In genomic region chr9:118631956-118632355, GRCh38 we compare ENCODE assay signal across 27 cellular contexts.
"Had no signal": no experiment of that assay in that cellular context is flagged by ENCODE, and none has a peak within 500 bp of the region (broad histone marks: within the 10 kb centered on the region; RNA-seq: fewer than 3 reads in every experiment).

No MANE protein-coding gene starts in this region.

- H3K9ac ChIP-seq: parathyroid adenoma had no signal

- H3K36me3 ChIP-seq: esophagus muscularis mucosa, gastrocnemius medialis, left ventricle myocardium inferior, prostate gland, stomach, thoracic aorta had no signal

- H3K9me3 ChIP-seq: gastrocnemius medialis, prostate gland, thoracic aorta had no signal

- H3K79me2 ChIP-seq: parathyroid adenoma had no signal

- FAIRE-seq: endometrium, kidney, urothelium cell line had no signal

- H3K36me3 Mint-ChIP-seq: immature natural killer cell, naive B cell had no signal

- H3K27me3 ChIP-seq: dorsolateral prefrontal cortex, esophagus muscularis mucosa, gastrocnemius medialis, stomach had no signal

- H3K27ac Mint-ChIP-seq: immature natural killer cell, naive B cell, nephron had no signal

- H3K27me3 Mint-ChIP-seq: naive B cell had no signal

- H3K27ac ChIP-seq: dorsolateral prefrontal cortex, esophagus muscularis mucosa, gastrocnemius medialis, left ventricle myocardium inferior, parathyroid adenoma, prostate gland, skin epidermis, stomach, thoracic aorta had no signal

- H3K4me3 Mint-ChIP-seq: immature natural killer cell, naive B cell, nephron had no signal

- H3K4me1 ChIP-seq: esophagus muscularis mucosa, gastrocnemius medialis, left ventricle myocardium inferior, parathyroid adenoma, prostate gland, stomach had no signal

- ATAC-seq: gastrocnemius medialis, left cardiac atrium, sciatic nerve had no signal

- H2AFZ ChIP-seq: parathyroid adenoma had no signal

- H3K4me3 ChIP-seq: dorsolateral prefrontal cortex, esophagus muscularis mucosa, gastrocnemius medialis, left ventricle myocardium inferior, lung, prostate gland, skin epidermis, stomach, thoracic aorta had no signal

- DNase-seq: cortex of kidney; dorsolateral prefrontal cortex; effector CD8-positive, alpha-beta T cell; gastrocnemius medialis; glutamatergic neuron; immature natural killer cell; kidney; left cardiac atrium; left ventricle myocardium inferior; mesenchymal stem cell; midbrain; naive B cell; stimulated activated CD4-positive, alpha-beta T cell treated with anti-CD3 and anti-CD28 coated beads, Interleukin-2, amount 100 ng/mL, for 24 hours; stimulated activated naive CD4-positive, alpha-beta T cell; stomach; substantia nigra; trophoblast cell had no signal

- H3K4me1 Mint-ChIP-seq: immature natural killer cell, naive B cell, nephron had no signal
